29 cellular contexts compared by ENCODE assay signal in genomic region chr11:119388103-119388502, GRCh38. TPM values are rescaled to one million over a fixed set of nuclear protein-coding genes. Genes with fewer than 3 reads are reported as not detected.
"Had no signal": no experiment of that assay in that cellular context is flagged by ENCODE, and none has a peak within 500 bp of the region (broad histone marks: within the 10 kb centered on the region; RNA-seq: fewer than 3 reads in every experiment).

No MANE protein-coding gene starts in this region.

- H3K4me3 Mint-ChIP-seq: dendritic cell treated with granulocyte-macrophage colony-stimulating factor and Interleukin-4, amounts not matched to agents 40 ng/mL and 50 ng/mL, for 4 days; effector memory CD8-positive, alpha-beta T cell; endodermal cell; mesothelial cell of epicardium; naive B cell had no signal

- H3K4me1 ChIP-seq: colonic mucosa, esophagus squamous epithelium, gastrocnemius medialis, heart right ventricle, left lung, lower lobe of right lung had no signal

- DNase-seq: colonic mucosa; cortex of kidney; effector CD8-positive, alpha-beta T cell; effector memory CD8-positive, alpha-beta T cell; endodermal cell; erythroblast; esophagus squamous epithelium; foreskin fibroblast; foreskin melanocyte; gastrocnemius medialis; glutamatergic neuron; head of caudate nucleus; heart right ventricle; hippocampal formation; left cardiac atrium; left lung; left ventricle myocardium superior; lower lobe of right lung; mesenchymal stem cell; mucosa of descending colon; naive B cell had no signal

- H3K36me3 Mint-ChIP-seq: mesothelial cell of epicardium, naive B cell had no signal

- H3K4me3 ChIP-seq: colonic mucosa, esophagus squamous epithelium, gastrocnemius medialis, heart right ventricle, left lung, lower lobe of right lung, mucosa of descending colon had no signal

- H3K27ac Mint-ChIP-seq: dendritic cell treated with granulocyte-macrophage colony-stimulating factor and Interleukin-4, amounts not matched to agents 40 ng/mL and 50 ng/mL, for 4 days; effector memory CD8-positive, alpha-beta T cell; endodermal cell; mesothelial cell of epicardium; naive B cell had no signal

- H3K4me1 Mint-ChIP-seq: mesothelial cell of epicardium, naive B cell had no signal

- H3K9me3 Mint-ChIP-seq: dendritic cell treated with granulocyte-macrophage colony-stimulating factor and Interleukin-4, amounts not matched to agents 40 ng/mL and 50 ng/mL, for 4 days; effector memory CD8-positive, alpha-beta T cell; endodermal cell; mesothelial cell of epicardium; naive B cell had no signal

- H3K27ac ChIP-seq: colonic mucosa, epithelial cell of prostate, esophagus squamous epithelium, gastrocnemius medialis, heart right ventricle, left lung, lower lobe of right lung had no signal

- H3K36me3 ChIP-seq: colonic mucosa, esophagus squamous epithelium, gastrocnemius medialis, heart right ventricle, left lung, lower lobe of right lung had no signal

- H3K27me3 ChIP-seq: colonic mucosa, gastrocnemius medialis, left lung had no signal

- H3K9me3 ChIP-seq: colonic mucosa, esophagus squamous epithelium, gastrocnemius medialis, heart right ventricle, left lung, lower lobe of right lung, mucosa of descending colon had no signal

RNA-seq across cellular contexts. Expression of gene MFRP, which starts 41.6 kb away (rescaled TPM):
- total RNA-seq: colonic mucosa, dermis microvascular lymphatic vessel endothelial cell, endodermal cell, esophagus mucosa, esophagus squamous epithelium, gastrocnemius medialis, heart right ventricle, kidney epithelial cell, left cardiac atrium, left lung, left ventricle myocardium superior, lower lobe of right lung, mesenteric fat pad, mesothelial cell of epicardium, mucosa of descending colon had no signal
- polyA plus RNA-seq: keratinocyte had no signal

RNA-seq across cellular contexts. Expression of gene C1QTNF5, which starts 47.4 kb away (rescaled TPM):
- polyA plus RNA-seq: keratinocyte had no signal
